1 cellular context compared by ENCODE assay signal in genomic region chr20:24992420-24993205, GRCh38.
TF ChIP-seq lines count a peak whose summit lies in the region.

APMAP (minus strand) TSS chr20:24992751; CDS start chr20:24992688, 63 bp downstream.

TF ChIP-seq in H1, 55 proteins besides CTCF, POLR2A, EP300 and RAD21 (continued from another document):
- peak; percentile 93 for TF ChIP-seq PHF8 (conservative IDR thresholded peaks at IDR 0.05; ENCODE audit: low read depth, low read length)
- TF ChIP-seq CHD7 (IDR thresholded peaks at IDR 0.05; ENCODE audit: insufficient replicate concordance, low read length), result no peak
- no peak for TF ChIP-seq KDM5A (IDR thresholded peaks at IDR 0.05; ENCODE audit: low read length)
- TF ChIP-seq CBX8 (IDR thresholded peaks at IDR 0.05; ENCODE audit: borderline replicate concordance, low read depth, low read length), result no peak
- TF ChIP-seq CREB1 (IDR thresholded peaks at IDR 0.05), result peak; percentile 92
- TF ChIP-seq HDAC6 (IDR thresholded peaks at IDR 0.05; ENCODE audit: low read depth, low read length), result no peak
- TF ChIP-seq CBX5 (IDR thresholded peaks at IDR 0.05; ENCODE audit: low read depth, low read length), result no peak
- TF ChIP-seq RBBP5 (IDR thresholded peaks at IDR 0.05; ENCODE audit: borderline replicate concordance, low read depth, low read length), result peak; percentile 73; the same call in 1 of the 2 replicates
- TF ChIP-seq HDAC2 (IDR thresholded peaks at IDR 0.05; ENCODE audit: borderline replicate concordance in 1 of 2, low read depth in 2 of 2, low read length in 2 of 2), result 0 out of 4 replicates have a peak, but pooled peaks of 1 of the 2 experiments have one; percentile 48
- no peak for TF ChIP-seq JUN (IDR thresholded peaks at IDR 0.05; ENCODE audit: low read depth, low read length)
- no peak for TF ChIP-seq CEBPB (IDR thresholded peaks at IDR 0.05; ENCODE audit: low read depth, low read length)
- no peak for TF ChIP-seq CTBP2 (IDR thresholded peaks at IDR 0.05; ENCODE audit: borderline replicate concordance, insufficient read depth, insufficient read length, low read length)
- TF ChIP-seq RFX5 (IDR thresholded peaks at IDR 0.05; ENCODE audit: borderline replicate concordance, low read depth, low read length), result no peak
- TF ChIP-seq TAF1 (IDR thresholded peaks at IDR 0.05; ENCODE audit: low read depth, low read length), result peak; percentile 85
- TF ChIP-seq CHD1 (IDR thresholded peaks at IDR 0.05; ENCODE audit: low read depth, low read length), result no peak
- TF ChIP-seq SRF (IDR thresholded peaks at IDR 0.05; ENCODE audit: low read depth, low read length), result no peak
- TF ChIP-seq NRF1 (IDR thresholded peaks at IDR 0.05; ENCODE audit: low read depth, low read length), result no peak
- TF ChIP-seq ASH2L (IDR thresholded peaks at IDR 0.05; ENCODE audit: low read length), result peak; percentile 96
- TF ChIP-seq MAX (IDR thresholded peaks at IDR 0.05), result peak; percentile 81
- no peak for TF ChIP-seq USF2 (IDR thresholded peaks at IDR 0.05; ENCODE audit: low read length)
- no peak for TF ChIP-seq RNF2 (IDR thresholded peaks at IDR 0.05; ENCODE audit: borderline replicate concordance, low read depth, low read length, missing control alignments, poor library complexity, severe bottlenecking)
- TF ChIP-seq EGR1 (IDR thresholded peaks at IDR 0.05; ENCODE audit: borderline replicate concordance, low read depth, low read length), result no peak
- no peak for TF ChIP-seq SIX5 (IDR thresholded peaks at IDR 0.05; ENCODE audit: low read depth, low read length)
- no peak for TF ChIP-seq BACH1 (IDR thresholded peaks at IDR 0.05; ENCODE audit: low read length)
- no peak for TF ChIP-seq SUZ12 (IDR thresholded peaks at IDR 0.05; ENCODE audit: low read length)
- no peak for TF ChIP-seq BRCA1 (IDR thresholded peaks at IDR 0.05; ENCODE audit: low read depth, low read length)
- TF ChIP-seq JUND (IDR thresholded peaks at IDR 0.05; ENCODE audit: low read length), result 0 out of 2 replicates have a peak, but pooled peaks have one; percentile 13
- TF ChIP-seq TAF7 (optimal IDR thresholded peaks at IDR 0.05; ENCODE audit: borderline replicate concordance, low read depth, low read length), result peak; percentile 74
- TF ChIP-seq BCL11A (IDR thresholded peaks at IDR 0.05; ENCODE audit: low read depth in 2 of 2, low read length in 2 of 2), result no peak
- no peak for TF ChIP-seq CHD2 (IDR thresholded peaks at IDR 0.05; ENCODE audit: low read length)
- TF ChIP-seq GABPA (IDR thresholded peaks at IDR 0.05; ENCODE audit: borderline replicate concordance, insufficient read depth, low read length), result peak; percentile 93
- no peak for TF ChIP-seq FOSL1 (IDR thresholded peaks at IDR 0.05; ENCODE audit: insufficient read depth, low read depth, low read length)
- no peak for TF ChIP-seq MAFK (IDR thresholded peaks at IDR 0.05; ENCODE audit: low read depth, low read length)
- no peak for TF ChIP-seq RXRA (IDR thresholded peaks at IDR 0.05; ENCODE audit: insufficient read depth, low read depth, low read length)
- TF ChIP-seq YY1 (IDR thresholded peaks at IDR 0.05; ENCODE audit: low read depth, low read length), result no peak
- TF ChIP-seq ATF2 (IDR thresholded peaks at IDR 0.05; ENCODE audit: low read length), result no peak
- peak; percentile 88 for TF ChIP-seq POLR2AphosphoS5 (IDR thresholded peaks at IDR 0.05; ENCODE audit: low read depth, low read length)
- TF ChIP-seq EZH2 (IDR thresholded peaks at IDR 0.05; ENCODE audit: low read depth, low read length, severe bottlenecking), result peak; percentile 3
- TF ChIP-seq ZNF274 (IDR thresholded peaks at IDR 0.05; ENCODE audit: borderline replicate concordance, extremely low read depth, low read length), result no peak
- peak in 1 of 2 experiments; percentile 72; a peak in 1 of 4 replicates for TF ChIP-seq SIN3A (conservative IDR thresholded peaks at IDR 0.05 in 1 of 2, IDR thresholded peaks at IDR 0.05 in 1 of 2; ENCODE audit: low read depth in 1 of 2, low read length in 2 of 2)
- TF ChIP-seq E2F6 (IDR thresholded peaks at IDR 0.05), result peak; percentile 89
- TF ChIP-seq SP4 (IDR thresholded peaks at IDR 0.05; ENCODE audit: low read length), result no peak
- no peak for TF ChIP-seq SAP30 (IDR thresholded peaks at IDR 0.05; ENCODE audit: insufficient read depth, insufficient replicate concordance, low read length)
- TF ChIP-seq SP1 (IDR thresholded peaks at IDR 0.05; ENCODE audit: low read depth, low read length), result no peak
- TF ChIP-seq SP2 (IDR thresholded peaks at IDR 0.05; ENCODE audit: low read length), result no peak
- no peak for TF ChIP-seq TCF12 (IDR thresholded peaks at IDR 0.05; ENCODE audit: low read depth, low read length)
- no peak for TF ChIP-seq GTF2F1 (IDR thresholded peaks at IDR 0.05; ENCODE audit: borderline replicate concordance, low read depth, low read length)
- peak; percentile 90 for TF ChIP-seq KDM4A (IDR thresholded peaks at IDR 0.05; ENCODE audit: low read depth, low read length, severe bottlenecking)
- TF ChIP-seq ATF3 (IDR thresholded peaks at IDR 0.05; ENCODE audit: insufficient read depth, low read depth, low read length), result no peak
